ENCODE assay signal across 1 cellular context in genomic region chr17:82281076-82281475, GRCh38.
TF ChIP-seq lines count a peak whose summit lies in the region.

No MANE protein-coding gene starts in this region.

TF ChIP-seq in A549, 52 proteins besides CTCF, POLR2A, EP300 and RAD21:
- TF ChIP-seq HDAC2 (IDR thresholded peaks at IDR 0.05): no peak
- TF ChIP-seq HOXA7 (CRISPR knock-in tag; IDR thresholded peaks at IDR 0.05): no peak
- no peak for TF ChIP-seq ATOH8 (CRISPR knock-in tag; IDR thresholded peaks at IDR 0.05; ENCODE audit: low read depth)
- TF ChIP-seq RFX5 (IDR thresholded peaks at IDR 0.05): no peak
- no peak for TF ChIP-seq CHD4 (IDR thresholded peaks at IDR 0.05; ENCODE audit: borderline replicate concordance)
- TF ChIP-seq ZC3H11A (IDR thresholded peaks at IDR 0.05): no peak
- no peak for TF ChIP-seq FOSL2 (IDR thresholded peaks at IDR 0.05)
- no peak for TF ChIP-seq FOSL2 (CRISPR knock-in tag; IDR thresholded peaks at IDR 0.05)
- TF ChIP-seq NR3C1 (IDR thresholded peaks at IDR 0.05): no peak
- TF ChIP-seq RCOR1 (IDR thresholded peaks at IDR 0.05; ENCODE audit: low read depth, low read length): no peak
- no peak for TF ChIP-seq CHD2 (IDR thresholded peaks at IDR 0.05; ENCODE audit: low read length, partially characterized antibody)
- no peak for TF ChIP-seq HEYL (CRISPR knock-in tag; IDR thresholded peaks at IDR 0.05)
- TF ChIP-seq EHF (CRISPR knock-in tag; IDR thresholded peaks at IDR 0.05): no peak
- no peak for TF ChIP-seq ZNF302 (CRISPR knock-in tag; IDR thresholded peaks at IDR 0.05)
- TF ChIP-seq SMC3 (IDR thresholded peaks at IDR 0.05): no peak
- TF ChIP-seq HOXB5 (CRISPR knock-in tag; IDR thresholded peaks at IDR 0.05): no peak
- TF ChIP-seq NFE2L2 (conservative IDR thresholded peaks at IDR 0.05; ENCODE audit: low read length): no peak
- no peak for TF ChIP-seq CBX2 (IDR thresholded peaks at IDR 0.05; ENCODE audit: borderline replicate concordance, low read depth)
- TF ChIP-seq MYC (IDR thresholded peaks at IDR 0.05; ENCODE audit: borderline replicate concordance, low read length): no peak
- no peak for TF ChIP-seq HES2 (IDR thresholded peaks at IDR 0.05)
